In the genomic region with DNA sequence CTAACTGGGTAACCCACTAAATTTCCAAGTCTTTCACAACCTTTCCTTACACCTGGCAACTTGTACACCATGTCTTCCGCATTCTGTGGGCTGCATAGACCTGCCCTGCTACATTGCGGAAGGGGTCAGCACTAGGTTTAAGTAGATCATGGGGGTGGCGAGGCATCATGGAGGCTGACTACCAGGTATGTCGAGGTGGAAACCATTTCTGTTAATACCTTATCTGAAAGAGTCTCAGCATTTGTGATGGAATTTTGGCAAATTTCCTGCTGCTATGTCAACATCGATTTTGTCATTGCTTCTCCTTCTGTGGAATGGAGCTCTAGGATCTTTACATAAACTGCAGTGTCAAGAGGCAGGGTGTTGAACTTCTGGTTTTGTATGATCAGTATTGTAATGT, we compare ENCODE assay signal across 1 cellular context.
TF ChIP-seq lines count a peak whose summit lies in the region.

No MANE protein-coding gene starts in this region.

TF ChIP-seq in A549, 52 proteins besides CTCF, POLR2A, EP300 and RAD21 (continued from another document):
- TF ChIP-seq, protein P1, sequence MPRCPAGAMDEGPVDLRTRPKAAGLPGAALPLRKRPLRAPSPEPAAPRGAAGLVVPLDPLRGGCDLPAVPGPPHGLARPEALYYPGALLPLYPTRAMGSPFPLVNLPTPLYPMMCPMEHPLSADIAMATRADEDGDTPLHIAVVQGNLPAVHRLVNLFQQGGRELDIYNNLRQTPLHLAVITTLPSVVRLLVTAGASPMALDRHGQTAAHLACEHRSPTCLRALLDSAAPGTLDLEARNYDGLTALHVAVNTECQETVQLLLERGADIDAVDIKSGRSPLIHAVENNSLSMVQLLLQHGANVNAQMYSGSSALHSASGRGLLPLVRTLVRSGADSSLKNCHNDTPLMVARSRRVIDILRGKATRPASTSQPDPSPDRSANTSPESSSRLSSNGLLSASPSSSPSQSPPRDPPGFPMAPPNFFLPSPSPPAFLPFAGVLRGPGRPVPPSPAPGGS (IDR thresholded peaks at IDR 0.05), result no peak
- TF ChIP-seq KDM5A (IDR thresholded peaks at IDR 0.05) (no peak), ZNF302 (CRISPR knock-in tag; IDR thresholded peaks at IDR 0.05) (no peak), NPAS2 (CRISPR knock-in tag; IDR thresholded peaks at IDR 0.05; ENCODE audit: borderline replicate concordance) (no peak), CEBPB (IDR thresholded peaks at IDR 0.05) (no peak)
